In genomic region chr7:7201583-7202374, GRCh38 we compare ENCODE assay signal across 8 cellular contexts. TPM values are rescaled to one million over a fixed set of nuclear protein-coding genes. Genes with fewer than 3 reads are reported as not detected.
DNase-seq lines count a peak whose midpoint lies in the region; ATAC-seq and TF ChIP-seq lines count a peak whose summit lies in the region.

No MANE protein-coding gene starts in this region.

- H3K27me3 ChIP-seq in neural progenitor cell, result no peaks in the 10 kb centered on the region
- H3K27me3 ChIP-seq in WERI-Rb-1 (ENCODE audit: insufficient read depth, low read depth, severe bottlenecking), result no peaks in the 10 kb centered on the region

- H3K4me2 ChIP-seq in neural progenitor cell, result peak overlapping the region; percentile 49

- POLR2A ChIA-PET in activated naive CD8-positive, alpha-beta T cell treated with anti-CD3 and anti-CD28 coated beads, Interleukin-2, amount 10 ng/mL, durations not matched to agents 7 days and 5 days (lab: Charles Lee), result interaction anchor here (1.3 to 3.0 kb wide), 4 partner anchors 12 to 56 kb away, joined by 3 to 16 read pairs (median 4); partner anchors contain the start of gene C1GALT1

- H4K20me1 ChIP-seq in neural progenitor cell (ENCODE audit: low read depth), result no peaks in the 10 kb centered on the region

- TF ChIP-seq CTCF in neural progenitor cell (IDR thresholded peaks at IDR 0.05), result no peak
- TF ChIP-seq CTCF in WERI-Rb-1 (IDR thresholded peaks at IDR 0.05; ENCODE audit: low read depth, low read length), result no peak

- H3K27ac ChIP-seq in neural progenitor cell, result peak overlapping the region; percentile 64
- no peak overlapping the region for H3K27ac ChIP-seq in WERI-Rb-1

- H2AFZ ChIP-seq in neural progenitor cell (replicated peaks), result no peak overlapping the region

- DNase-seq in NCI-H69 (lab: John Stamatoyannopoulos, UW), result peak; percentile 82
- DNase-seq in activated naive CD8-positive, alpha-beta T cell treated with anti-CD3 and anti-CD28 coated beads, Interleukin-2, amount 10 ng/mL, durations not matched to agents 7 days and 5 days, result peak; percentile 43
- DNase-seq in neural progenitor cell (ENCODE audit: low spot score), result peak; percentile 42
- no peak for DNase-seq in NCI-H1694 (lab: John Stamatoyannopoulos, UW)
- no peak for DNase-seq in WERI-Rb-1
- no peak for DNase-seq in SW 1271 (lab: John Stamatoyannopoulos, UW)

- H3K9me3 ChIP-seq in neural progenitor cell (ENCODE audit: low read depth), result peaks cover 13% of the 10 kb centered on the region
- H3K9me3 ChIP-seq in WERI-Rb-1 (ENCODE audit: severe bottlenecking), result peaks cover 3% of the 10 kb centered on the region

- H3K36me3 Mint-ChIP-seq in activated naive CD8-positive, alpha-beta T cell treated with anti-CD3 and anti-CD28 coated beads, Interleukin-2, amount 10 ng/mL, durations not matched to agents 7 days and 5 days, result peaks cover 37% of the 10 kb centered on the region
- peaks cover 10% of the 10 kb centered on the region for H3K36me3 Mint-ChIP-seq in neural progenitor cell

- H3K27me3 Mint-ChIP-seq in activated naive CD8-positive, alpha-beta T cell treated with anti-CD3 and anti-CD28 coated beads, Interleukin-2, amount 10 ng/mL, durations not matched to agents 7 days and 5 days, result no peaks in the 10 kb centered on the region
- no peaks in the 10 kb centered on the region for H3K27me3 Mint-ChIP-seq in neural progenitor cell (ENCODE audit: insufficient read depth, low read depth)

- no peaks in the 10 kb centered on the region for H3F3A ChIP-seq in neural progenitor cell (ENCODE audit: low read depth)

- H3K4me1 ChIP-seq in neural progenitor cell, result peaks cover 12% of the 10 kb centered on the region

- peaks cover 12% of the 10 kb centered on the region for H3K9me3 Mint-ChIP-seq in activated naive CD8-positive, alpha-beta T cell treated with anti-CD3 and anti-CD28 coated beads, Interleukin-2, amount 10 ng/mL, durations not matched to agents 7 days and 5 days
- peaks cover 59% of the 10 kb centered on the region for H3K9me3 Mint-ChIP-seq in neural progenitor cell

- ATAC-seq in GM18867 (IDR thresholded peaks at IDR 0.05; ENCODE audit: unreplicated experiment), result peak; percentile 99
- peak; percentile 99 for ATAC-seq in HG02642 (IDR thresholded peaks at IDR 0.05; ENCODE audit: poor library complexity, unreplicated experiment)
- peak; percentile 98 for ATAC-seq in activated naive CD8-positive, alpha-beta T cell treated with anti-CD3 and anti-CD28 coated beads, Interleukin-2, amount 10 ng/mL, durations not matched to agents 7 days and 5 days (ENCODE audit: low read depth)

- H3K27ac Mint-ChIP-seq in activated naive CD8-positive, alpha-beta T cell treated with anti-CD3 and anti-CD28 coated beads, Interleukin-2, amount 10 ng/mL, durations not matched to agents 7 days and 5 days, result peak overlapping the region; percentile 81
- H3K27ac Mint-ChIP-seq in neural progenitor cell, result peak overlapping the region; percentile 62

- H3K4me3 Mint-ChIP-seq in activated naive CD8-positive, alpha-beta T cell treated with anti-CD3 and anti-CD28 coated beads, Interleukin-2, amount 10 ng/mL, durations not matched to agents 7 days and 5 days, result peak overlapping the region; percentile 70
- H3K4me3 Mint-ChIP-seq in neural progenitor cell, result no peak overlapping the region

- peaks cover 82% of the 10 kb centered on the region for H3K79me2 ChIP-seq in neural progenitor cell (ENCODE audit: low read depth)

- H3K9ac ChIP-seq in neural progenitor cell, result no peak overlapping the region

- H3K36me3 ChIP-seq in neural progenitor cell (no peaks in the 10 kb centered on the region), WERI-Rb-1 (peaks cover 11% of the 10 kb centered on the region)

- peaks cover 52% of the 10 kb centered on the region for H3K4me1 Mint-ChIP-seq in activated naive CD8-positive, alpha-beta T cell treated with anti-CD3 and anti-CD28 coated beads, Interleukin-2, amount 10 ng/mL, durations not matched to agents 7 days and 5 days
- no peaks in the 10 kb centered on the region for H3K4me1 Mint-ChIP-seq in neural progenitor cell

- H3K4me3 ChIP-seq in neural progenitor cell, result no peak overlapping the region
- no peak overlapping the region for H3K4me3 ChIP-seq in WERI-Rb-1 (ENCODE audit: low read depth, low read length)

RNA-seq across cellular contexts. Expression of gene C1GALT1, which starts 19.4 kb away (rescaled TPM):
- total RNA-seq in activated naive CD8-positive, alpha-beta T cell treated with anti-CD3 and anti-CD28 coated beads, Interleukin-2, amount 10 ng/mL, durations not matched to agents 7 days and 5 days, result 10 to 100 TPM; 48.8 to 51.4 TPM
- total RNA-seq in neural progenitor cell (ENCODE audit: low replicate concordance), result 37.0 and 59.2 TPM in 2 replicates

Comparison
In these comparisons a context has a peak if more than half of its experiments do, and no peak if none do; other contexts are left out.
1. DNase-seq: peak in NCI-H69 (single experiment), activated naive CD8-positive, alpha-beta T cell treated with anti-CD3 and anti-CD28 coated beads, Interleukin-2, amount 10 ng/mL, durations not matched to agents 7 days and 5 days (single experiment) and neural progenitor cell (single experiment); none in NCI-H1694 (single experiment), WERI-Rb-1 (single experiment) and SW 1271 (0 of 2).
2. Peak in every context shown above with its lines, with median percentiles within 50 percentile points of each other: ATAC-seq.